ENCODE assay signal across 9 cellular contexts in genomic region chr16:66578596-66579531, GRCh38. TPM values are rescaled to one million over a fixed set of nuclear protein-coding genes. Genes with fewer than 3 reads are reported as not detected.
DNase-seq lines count a peak whose midpoint lies in the region; ATAC-seq and TF ChIP-seq lines count a peak whose summit lies in the region.
"Had no signal": no experiment of that assay in that cellular context is flagged by ENCODE, and none has a peak within 500 bp of the region (broad histone marks: within the 10 kb centered on the region; RNA-seq: fewer than 3 reads in every experiment).

CMTM2 (plus strand) TSS chr16:66579463; CDS start chr16:66579608, 145 bp downstream.

- H3K36me3 ChIP-seq in stomach smooth muscle (ENCODE audit: control insufficient read depth in 2 of 2, insufficient read depth in 2 of 2, low read length in 2 of 2) (no peaks in the 10 kb centered on the region), A673 (ENCODE audit: insufficient read depth, low read length, poor library complexity, severe bottlenecking) (no peaks in the 10 kb centered on the region)

- BruUV-seq in A673 (replicated peaks; lab: Mats Ljungman, UMichigan), result no TSS peak

- H3K9me3 Mint-ChIP-seq in activated naive CD8-positive, alpha-beta T cell treated with anti-CD3 and anti-CD28 coated beads, Interleukin-2, amount 50 U/mL, for 24 hours, result no peaks in the 10 kb centered on the region

- POLR2A ChIA-PET in A673 (lab: Charles Lee; ENCODE audit: low non-redundant PET), result no interaction called here

- H3K4me3 ChIP-seq in stomach smooth muscle (ENCODE audit: low read length in 2 of 2), result peak within 1 kb of the TSS; percentile 24 to 54
- no peak within 1 kb of the TSS for H3K4me3 ChIP-seq in A673 (ENCODE audit: low read depth, low read length, poor library complexity, severe bottlenecking)

- intact Hi-C loops in A673 (cut with micrococcal nuclease; ENCODE audit: unreplicated experiment), result no loop called here

- CTCF ChIA-PET in A673 (lab: Charles Lee), result no interaction called here

- peak within 1 kb of the TSS; percentile 52 for H3K4me3 Mint-ChIP-seq in activated naive CD8-positive, alpha-beta T cell treated with anti-CD3 and anti-CD28 coated beads, Interleukin-2, amount 50 U/mL, for 24 hours

- H3K9me3 ChIP-seq in stomach smooth muscle (ENCODE audit: control insufficient read depth in 2 of 2, low read length in 2 of 2) (no peaks in the 10 kb centered on the region), A673 (ENCODE audit: low read depth, low read length, poor library complexity, severe bottlenecking) (no peaks in the 10 kb centered on the region)

- no peak within 1 kb of the TSS for H3K9ac ChIP-seq in stomach smooth muscle (ENCODE audit: low read length in 2 of 2)

- H3K27me3 Mint-ChIP-seq in activated naive CD8-positive, alpha-beta T cell treated with anti-CD3 and anti-CD28 coated beads, Interleukin-2, amount 50 U/mL, for 24 hours, result peaks cover 38% of the 10 kb centered on the region

- H3K27ac Mint-ChIP-seq in activated naive CD8-positive, alpha-beta T cell treated with anti-CD3 and anti-CD28 coated beads, Interleukin-2, amount 50 U/mL, for 24 hours, result no peak within 1 kb of the TSS

- ATAC-seq in activated naive CD8-positive, alpha-beta T cell treated with anti-CD3 and anti-CD28 coated beads, Interleukin-2, amount 50 U/mL, for 24 hours, result no peak
- no peak for ATAC-seq in HG03460 (IDR thresholded peaks at IDR 0.05; ENCODE audit: unreplicated experiment)

- H3K4me1 Mint-ChIP-seq in activated naive CD8-positive, alpha-beta T cell treated with anti-CD3 and anti-CD28 coated beads, Interleukin-2, amount 50 U/mL, for 24 hours, result peaks cover 17% of the 10 kb centered on the region

- H3K4me1 ChIP-seq in stomach smooth muscle (ENCODE audit: control insufficient read depth, insufficient read depth, low read length) (peaks cover 15% of the 10 kb centered on the region), A673 (ENCODE audit: insufficient read depth, low read length, poor library complexity, severe bottlenecking) (peaks cover 20% of the 10 kb centered on the region)

- TF ChIP-seq CTCF in A673 (conservative IDR thresholded peaks at IDR 0.05; ENCODE audit: low read depth, low read length), result no peak

- H3K27ac ChIP-seq in stomach smooth muscle (ENCODE audit: low read length) (no peak within 1 kb of the TSS), A673 (ENCODE audit: low read depth, low read length, poor library complexity, severe bottlenecking) (no peak within 1 kb of the TSS)

- H3K27me3 ChIP-seq in stomach smooth muscle (ENCODE audit: control insufficient read depth in 1 of 2, insufficient read depth in 2 of 2, low read length in 2 of 2) (peaks cover 22 to 26% of the 10 kb centered on the region in 2 donors), A673 (replicated peaks; ENCODE audit: insufficient read depth, low read depth, low read length, poor library complexity) (no peaks in the 10 kb centered on the region)

- no peaks in the 10 kb centered on the region for H3K36me3 Mint-ChIP-seq in activated naive CD8-positive, alpha-beta T cell treated with anti-CD3 and anti-CD28 coated beads, Interleukin-2, amount 50 U/mL, for 24 hours (ENCODE audit: low read depth)

- DNase-seq in activated CD8-positive, alpha-beta memory T cell treated with anti-CD3 and anti-CD28 coated beads for 24 hours, result peak; percentile 75
- no peak for DNase-seq in activated CD8-positive, alpha-beta memory T cell treated with anti-CD3 and anti-CD28 coated beads, Interleukin-2, amount 50 U/mL, for 4 hours
- DNase-seq in activated naive CD8-positive, alpha-beta T cell treated with anti-CD3 and anti-CD28 coated beads, Interleukin-2, amount 50 U/mL, for 24 hours, result no peak
- peak; percentile 63 for DNase-seq in left kidney (ENCODE audit: low read depth, low spot score)
- DNase-seq in A673 (ENCODE audit: low spot score), result no peak
- DNase-seq in SK-N-DZ (ENCODE audit: low spot score), result no peak
- DNase-seq: AML-193 had no signal

RNA-seq across cellular contexts. Expression of gene CMTM2, which starts in this region (rescaled TPM):
- total RNA-seq in A673 (2021), result not detected in 2 replicates
- not detected in 2 replicates for polyA plus RNA-seq in SK-N-DZ (2014; cell fraction: cytosol; rRNA removed)
- not detected in 2 replicates for polyA plus RNA-seq in SK-N-DZ (2014; cell fraction: nucleus; rRNA removed)

Comparison
In these comparisons a context has a peak if more than half of its experiments do, and no peak if none do; other contexts are left out.
1. DNase-seq: peak in activated CD8-positive, alpha-beta memory T cell treated with anti-CD3 and anti-CD28 coated beads for 24 hours (single experiment) and left kidney (single experiment); none in activated CD8-positive, alpha-beta memory T cell treated with anti-CD3 and anti-CD28 coated beads, Interleukin-2, amount 50 U/mL, for 4 hours (single experiment), activated naive CD8-positive, alpha-beta T cell treated with anti-CD3 and anti-CD28 coated beads, Interleukin-2, amount 50 U/mL, for 24 hours (single experiment), A673 (single experiment) and SK-N-DZ (single experiment).